ENCODE assay signal across 25 cellular contexts in the genomic region with DNA sequence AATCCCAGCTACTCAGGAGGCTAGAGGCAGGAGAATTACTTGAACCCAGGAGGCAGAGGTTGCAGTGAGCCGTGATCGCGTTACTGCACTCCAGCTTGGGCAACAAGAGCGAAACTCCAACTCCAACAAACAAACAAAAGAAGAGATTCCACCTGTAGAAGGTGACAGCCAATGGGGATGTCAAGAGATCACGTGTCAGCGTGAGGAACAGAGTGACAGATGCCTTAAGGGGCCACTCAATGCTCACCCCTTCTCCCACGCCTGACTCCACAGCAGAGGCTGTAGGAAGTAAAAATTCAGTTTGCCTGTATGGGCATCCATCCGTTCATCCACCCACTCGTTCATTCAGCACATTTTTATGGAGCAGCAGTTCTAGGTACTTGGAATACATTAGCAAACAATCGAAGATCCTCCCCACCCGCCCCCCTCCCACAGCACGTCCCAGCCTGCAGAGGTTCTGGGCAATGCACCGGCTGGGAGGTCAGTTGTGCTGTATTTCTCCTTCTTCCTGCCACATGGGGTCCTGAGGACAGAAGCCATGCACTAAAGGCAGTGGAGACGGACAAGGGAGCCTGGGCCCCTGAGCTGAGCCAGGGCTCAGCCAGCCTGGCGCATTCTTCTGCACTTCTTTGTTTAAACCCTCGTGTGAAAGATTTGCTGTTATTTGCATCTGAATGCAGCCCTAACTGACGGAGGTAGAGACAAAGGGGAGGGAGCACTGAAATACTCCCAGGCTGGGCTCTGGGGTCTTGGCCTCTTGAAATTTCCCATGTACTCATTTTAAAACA. TPM values are rescaled to one million over a fixed set of nuclear protein-coding genes. Genes with fewer than 3 reads are reported as not detected.
DNase-seq lines count a peak whose midpoint lies in the region; ATAC-seq, FAIRE-seq and TF ChIP-seq lines count a peak whose summit lies in the region.
"Had no signal": no experiment of that assay in that cellular context is flagged by ENCODE, and none has a peak within 500 bp of the region (broad histone marks: within the 10 kb centered on the region; RNA-seq: fewer than 3 reads in every experiment).

No MANE protein-coding gene starts in this region.

- no peaks in the 10 kb centered on the region for H3K9me1 ChIP-seq in K562 (ENCODE audit: control insufficient read depth, insufficient read depth, low read length)

- ATAC-seq in heart left ventricle (no peak), K562 (no peak), HG03175 (IDR thresholded peaks at IDR 0.05; ENCODE audit: unreplicated experiment) (no peak)
- ATAC-seq: A549; activated CD4-positive, alpha-beta T cell treated with anti-CD3 and anti-CD28 coated beads for 36 hours; activated T-cell treated with anti-CD3 and anti-CD28 coated beads, Interleukin-2, amount 50 U/mL, for 4 hours; HCT116; left cardiac atrium had no signal

- no peak overlapping the region for H2AFZ ChIP-seq in K562 (ENCODE audit: low read depth, low read length)

- TF ChIP-seq POLR2A in heart left ventricle (IDR thresholded peaks at IDR 0.05) (no peak), K562 (conservative IDR thresholded peaks at IDR 0.05) (no peak)

- 0 out of 2 replicates have a peak, but pooled peaks cover 2% of the 10 kb centered on the region for H4K20me1 ChIP-seq in K562 (replicated peaks; ENCODE audit: control insufficient read depth, insufficient read depth, low read length)

- H3K27ac ChIP-seq in right atrium auricular region: no peak overlapping the region
- no peak overlapping the region for H3K27ac ChIP-seq in heart left ventricle
- no peak overlapping the region for H3K27ac ChIP-seq in K562 (ENCODE audit: extremely low read depth, low read depth, low read length)
- H3K27ac ChIP-seq in iPS-20b (ENCODE audit: low read length): peak overlapping the region; percentile 96
- H3K27ac ChIP-seq in dorsolateral prefrontal cortex: peak overlapping the region in 2 of 59 donors; percentile 14 to 26
- H3K27ac ChIP-seq: A549, coronary artery, SJSA1, skin epidermis had no signal

- FAIRE-seq in K562 (lab: Jason Lieb, UNC) (no peak), RCC 7860 (lab: Jason Lieb, UNC) (no peak)
- FAIRE-seq: A549, TTC549 had no signal

- no peak for TF ChIP-seq EP300 in K562 (IDR thresholded peaks at IDR 0.05; ENCODE audit: low read length)

- TF ChIP-seq CTCF in right atrium auricular region (IDR thresholded peaks at IDR 0.05) (no peak), heart left ventricle (IDR thresholded peaks at IDR 0.05) (no peak), K562 (IDR thresholded peaks at IDR 0.05 in 2 of 3, conservative IDR thresholded peaks at IDR 0.05 in 1 of 3; ENCODE audit: insufficient read depth in 2 of 3, low read depth in 1 of 3, low read length in 3 of 3) (no peak), dorsolateral prefrontal cortex (IDR thresholded peaks at IDR 0.05 in 54 of 56, conservative IDR thresholded peaks at IDR 0.05 in 2 of 56; ENCODE audit: low read depth in 1 of 56, partially characterized antibody in 56 of 56) (no peak)

- no peak overlapping the region for H3K4me2 ChIP-seq in K562 (ENCODE audit: insufficient read depth, low read length)
- H3K4me2 ChIP-seq: A549 had no signal

- no peaks in the 10 kb centered on the region for H3K9me3 ChIP-seq in right atrium auricular region
- no peaks in the 10 kb centered on the region for H3K9me3 ChIP-seq in heart left ventricle
- 0 out of 2 replicates have a peak, but pooled peaks cover 2% of the 10 kb centered on the region for H3K9me3 ChIP-seq in K562 (replicated peaks; ENCODE audit: control insufficient read depth, insufficient read depth, low read depth, low read length)
- H3K9me3 ChIP-seq in iPS-20b (ENCODE audit: insufficient read depth, low read depth, low read length): peaks cover 4% of the 10 kb centered on the region
- H3K9me3 ChIP-seq: SJSA1 had no signal

- no peaks in the 10 kb centered on the region for H3K4me1 ChIP-seq in right atrium auricular region
- peaks cover 0 to 10% (median 0%) of the 10 kb centered on the region in 12 donors for H3K4me1 ChIP-seq in heart left ventricle
- peaks cover 14 to 20% of the 10 kb centered on the region in 2 experiments for H3K4me1 ChIP-seq in K562 (replicated peaks in 1 of 2; ENCODE audit: control insufficient read depth in 2 of 2, insufficient read depth in 2 of 2, low read length in 2 of 2)
- peaks cover 34% of the 10 kb centered on the region for H3K4me1 ChIP-seq in iPS-20b (ENCODE audit: insufficient read depth, low read length)
- H3K4me1 ChIP-seq: A549, SJSA1 had no signal

- no peaks in the 10 kb centered on the region for H3K79me2 ChIP-seq in K562 (ENCODE audit: control insufficient read depth, insufficient read depth, low read length)

- H3K9ac ChIP-seq in K562 (ENCODE audit: insufficient read depth in 1 of 2, low read depth in 2 of 2, low read length in 2 of 2) (no peak overlapping the region), iPS-20b (ENCODE audit: low read depth, low read length) (peak overlapping the region; percentile 82)

- POLR2A ChIA-PET in K562 (lab: Yijun Ruan, JAX): interaction anchor here (0.7 kb wide), 1 partner anchor 674 kb away, joined by 3 read pairs; no protein-coding TSS in a partner anchor

- no peak overlapping the region for H3K4me3 ChIP-seq in right atrium auricular region
- H3K4me3 ChIP-seq in heart left ventricle: no peak overlapping the region
- H3K4me3 ChIP-seq in K562: no peak overlapping the region
- peak overlapping the region; percentile 25; the same call in 1 of the 2 replicates for H3K4me3 ChIP-seq in iPS-20b (ENCODE audit: low read length)
- no peak overlapping the region for H3K4me3 ChIP-seq in dorsolateral prefrontal cortex
- H3K4me3 ChIP-seq: A549, coronary artery, SJSA1, skin epidermis had no signal

- WGBS in heart left ventricle, 4 donors: 65 to 69% (median 68%) methylated on average over 13 to 17 of the region's 17 CpGs
- 43% methylated on average over 13 of the region's 17 CpGs for WGBS in K562 (ENCODE audit: insufficient coverage, low coverage, missing lambda C conversion rate)

- DNase-seq in right atrium auricular region (ENCODE audit: low spot score) (peak; percentile 40), heart left ventricle (no peak), K562 (ENCODE audit: extremely low read depth in 1 of 4, low spot score in 3 of 4) (no peak), NCI-H524 (lab: John Stamatoyannopoulos, UW) (no peak), dorsolateral prefrontal cortex (no peak), RCC 7860 (ENCODE audit: low spot score) (no peak)
- DNase-seq: activated CD4-positive, alpha-beta T cell treated with anti-CD3 and anti-CD28 coated beads for 36 hours; activated naive CD4-positive, alpha-beta T cell treated with Interleukin-2 at 50 U/mL for 16 hours; activated T-cell treated with anti-CD3 and anti-CD28 coated beads, Interleukin-2, amount 50 U/mL, for 4 hours; COR-L47; DMS79; KBM-7; left cardiac atrium; NCI-H1436 treated with DMSO at 0.1 percent for 48 hours; NCI-H524 treated with DMSO at 0.1 percent for 48 hours; occipital lobe; T-helper 1 cell had no signal

- CTCF ChIA-PET in K562 (lab: Yijun Ruan, JAX; ENCODE audit: low intra/inter-chr PET ratio): no interaction called here

- BruUV-seq in K562 (replicated peaks; lab: Mats Ljungman, UMichigan): no TSS peak

- in situ Hi-C loops in K562 (cut with MboI): no loop called here

- no peaks in the 10 kb centered on the region for H3K27me3 ChIP-seq in right atrium auricular region
- peaks cover 0 to 18% (median 0%) of the 10 kb centered on the region in 9 donors for H3K27me3 ChIP-seq in heart left ventricle
- peaks cover 0 to 17% of the 10 kb centered on the region in 2 experiments; a peak in 2 of 5 replicates for H3K27me3 ChIP-seq in K562 (ENCODE audit: control insufficient read depth in 2 of 2, insufficient read depth in 2 of 2, low read length in 2 of 2)
- H3K27me3 ChIP-seq in iPS-20b (ENCODE audit: insufficient read depth, low read length): no peaks in the 10 kb centered on the region
- peaks cover 0 to 4% (median 0%) of the 10 kb centered on the region in 45 donors for H3K27me3 ChIP-seq in dorsolateral prefrontal cortex
- H3K27me3 ChIP-seq: SJSA1 had no signal

- H3K36me3 ChIP-seq in right atrium auricular region: no peaks in the 10 kb centered on the region
- H3K36me3 ChIP-seq in heart left ventricle: no peaks in the 10 kb centered on the region
- no peaks in the 10 kb centered on the region for H3K36me3 ChIP-seq in K562 (ENCODE audit: control insufficient read depth, insufficient read depth, low read length)
- no peaks in the 10 kb centered on the region for H3K36me3 ChIP-seq in iPS-20b (ENCODE audit: insufficient read depth, low read depth, low read length)
- H3K36me3 ChIP-seq: SJSA1 had no signal

- TF ChIP-seq RAD21 in K562 (CRISPR knock-in tag; conservative IDR thresholded peaks at IDR 0.05 in 1 of 2, IDR thresholded peaks at IDR 0.05 in 1 of 2): no peak

- intact Hi-C loops in heart left ventricle (cut with DNase I): loop anchor here in 1 of 10 donors (10.0 kb wide), 1 partner anchor 178 kb away; a partner anchor contains a TSS
- intact Hi-C loops in K562 (cut with micrococcal nuclease): no loop called here
- intact Hi-C loops in dorsolateral prefrontal cortex (cut with DNase I): no loop called here

RNA-seq across cellular contexts. Expression of a gene that starts 11.3 kb away (rescaled TPM):
- total RNA-seq in right atrium auricular region (10 to 100 TPM; 42.9 to 51.3 TPM), heart left ventricle (10 to 100 TPM; 34.4 to 76.2 (median 40.5) TPM), K562 (2014; rRNA removed) (25.7 and 28.0 TPM in 2 replicates), K562 (2014; rRNA removed; fragmentation: Illumina TruSeq; extraction: Trizol) (24.0 and 26.2 TPM in 2 replicates), K562 (2015; rRNA removed; fragmentation: Illumina TruSeq; extraction: Trizol) (39.4 and 39.5 TPM in 2 replicates), K562 (2021) (30.0 and 32.2 TPM in 2 replicates), dorsolateral prefrontal cortex (100 to 1,000 TPM in 119 of 120 experiments, 10 to 100 TPM in 1; 95.0 to 273 (median 136) TPM)
- polyA plus RNA-seq in heart left ventricle (10 to 100 TPM; 26.3 to 32.3 TPM), K562 (2011; rRNA removed) (29.0 and 31.4 TPM in 2 replicates), K562 (2014; fragmentation: Illumina TruSeq; extraction: Trizol) (23.2 and 30.9 TPM in 2 replicates), K562 (2014; fragmentation: Nextera tagmentation; extraction: Ambion mirVana) (1 to 10 TPM; 5.8 to 6.8 TPM), K562 (2014; rRNA removed) (26.7 and 27.1 TPM in 2 replicates)
- 19.1 and 19.5 TPM in 2 replicates for total RNA-seq in K562 (2011; cell fraction: chromatin; rRNA removed; ENCODE audit: low replicate concordance)
- total RNA-seq in K562 (2011; cell fraction: nucleolus; rRNA removed): 12.8 and 17.0 TPM in 2 replicates
- 23.6 and 30.7 TPM in 2 replicates for total RNA-seq in K562 (2011; cell fraction: nucleoplasm; rRNA removed)
- 24.5 and 27.9 TPM in 2 replicates for polyA plus RNA-seq in K562 (2011; cell fraction: cytosol; rRNA removed)
- polyA plus RNA-seq in K562 (2011; cell fraction: nucleus; rRNA removed): 14.2 and 19.3 TPM in 2 replicates
- polyA plus RNA-seq in K562 (2012): 31.0 and 76.8 TPM in 2 replicates
- 24.2 and 25.4 TPM in 2 replicates for polyA minus RNA-seq in K562 (2011; rRNA and poly(A)+ RNA removed)
- polyA minus RNA-seq in K562 (2011; cell fraction: cytosol; rRNA and poly(A)+ RNA removed): 11.7 and 14.7 TPM in 2 replicates
- polyA minus RNA-seq in K562 (2011; cell fraction: nucleus; rRNA and poly(A)+ RNA removed): 10.0 and 13.7 TPM in 2 replicates
